Comparison of ENCODE assay signal across 1 cellular context in the genomic region with DNA sequence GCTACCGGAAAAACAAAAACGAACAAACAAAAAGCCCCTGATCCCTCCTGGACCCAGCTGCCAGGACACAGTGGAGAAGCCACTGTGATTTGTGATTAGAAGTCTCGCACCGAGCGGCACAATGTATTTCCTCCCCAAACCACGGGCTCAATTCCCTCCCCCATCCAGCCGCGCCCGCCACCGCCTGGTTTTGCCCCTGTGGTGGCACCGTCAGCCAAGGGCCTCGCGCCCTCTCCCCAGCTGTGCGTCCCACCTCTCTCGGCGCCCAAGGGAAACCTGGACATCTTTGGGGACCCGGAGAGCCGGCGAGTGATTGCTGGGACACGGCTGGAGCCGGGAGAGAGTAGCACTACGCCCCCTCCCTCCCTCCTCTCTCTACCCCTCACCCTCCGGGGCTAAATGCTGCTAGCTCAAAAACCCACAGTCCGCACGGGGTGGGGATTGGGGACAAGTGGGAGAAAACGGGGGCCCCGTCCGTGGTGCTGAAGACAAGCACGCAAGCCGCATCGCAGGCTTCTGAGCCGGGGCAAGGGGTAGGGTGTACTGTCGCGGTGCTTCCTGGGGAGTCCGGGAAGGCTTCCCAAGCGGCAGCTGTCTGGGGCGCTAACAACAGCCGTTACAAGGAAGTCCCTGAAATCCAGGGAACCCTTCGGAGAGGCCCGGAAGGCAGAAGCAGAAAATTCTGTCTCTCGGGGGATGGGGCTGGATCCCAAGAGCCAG.
TF ChIP-seq lines count a peak whose summit lies in the region.

No MANE protein-coding gene starts in this region.

TF ChIP-seq in WTC11, 78 proteins besides CTCF, POLR2A, EP300 and RAD21 (continued from another document):
- TF ChIP-seq, protein P1, sequence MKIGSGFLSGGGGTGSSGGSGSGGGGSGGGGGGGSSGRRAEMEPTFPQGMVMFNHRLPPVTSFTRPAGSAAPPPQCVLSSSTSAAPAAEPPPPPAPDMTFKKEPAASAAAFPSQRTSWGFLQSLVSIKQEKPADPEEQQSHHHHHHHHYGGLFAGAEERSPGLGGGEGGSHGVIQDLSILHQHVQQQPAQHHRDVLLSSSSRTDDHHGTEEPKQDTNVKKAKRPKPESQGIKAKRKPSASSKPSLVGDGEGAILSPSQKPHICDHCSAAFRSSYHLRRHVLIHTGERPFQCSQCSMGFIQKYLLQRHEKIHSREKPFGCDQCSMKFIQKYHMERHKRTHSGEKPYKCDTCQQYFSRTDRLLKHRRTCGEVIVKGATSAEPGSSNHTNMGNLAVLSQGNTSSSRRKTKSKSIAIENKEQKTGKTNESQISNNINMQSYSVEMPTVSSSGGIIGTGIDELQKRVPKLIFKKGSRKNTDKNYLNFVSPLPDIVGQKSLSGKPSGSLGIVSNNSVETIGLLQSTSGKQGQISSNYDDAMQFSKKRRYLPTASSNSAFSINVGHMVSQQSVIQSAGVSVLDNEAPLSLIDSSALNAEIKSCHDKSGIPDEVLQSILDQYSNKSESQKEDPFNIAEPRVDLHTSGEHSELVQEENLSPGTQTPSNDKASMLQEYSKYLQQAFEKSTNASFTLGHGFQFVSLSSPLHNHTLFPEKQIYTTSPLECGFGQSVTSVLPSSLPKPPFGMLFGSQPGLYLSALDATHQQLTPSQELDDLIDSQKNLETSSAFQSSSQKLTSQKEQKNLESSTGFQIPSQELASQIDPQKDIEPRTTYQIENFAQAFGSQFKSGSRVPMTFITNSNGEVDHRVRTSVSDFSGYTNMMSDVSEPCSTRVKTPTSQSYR (CRISPR knock-in tag; IDR thresholded peaks at IDR 0.05) = peak; percentile 27; the same call in 1 of the 2 replicates
- TF ChIP-seq, protein P2, sequence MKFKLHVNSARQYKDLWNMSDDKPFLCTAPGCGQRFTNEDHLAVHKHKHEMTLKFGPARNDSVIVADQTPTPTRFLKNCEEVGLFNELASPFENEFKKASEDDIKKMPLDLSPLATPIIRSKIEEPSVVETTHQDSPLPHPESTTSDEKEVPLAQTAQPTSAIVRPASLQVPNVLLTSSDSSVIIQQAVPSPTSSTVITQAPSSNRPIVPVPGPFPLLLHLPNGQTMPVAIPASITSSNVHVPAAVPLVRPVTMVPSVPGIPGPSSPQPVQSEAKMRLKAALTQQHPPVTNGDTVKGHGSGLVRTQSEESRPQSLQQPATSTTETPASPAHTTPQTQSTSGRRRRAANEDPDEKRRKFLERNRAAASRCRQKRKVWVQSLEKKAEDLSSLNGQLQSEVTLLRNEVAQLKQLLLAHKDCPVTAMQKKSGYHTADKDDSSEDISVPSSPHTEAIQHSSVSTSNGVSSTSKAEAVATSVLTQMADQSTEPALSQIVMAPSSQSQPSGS (CRISPR knock-in tag; IDR thresholded peaks at IDR 0.05; ENCODE audit: borderline replicate concordance, low read depth) = no peak
- TF ChIP-seq, protein P3, sequence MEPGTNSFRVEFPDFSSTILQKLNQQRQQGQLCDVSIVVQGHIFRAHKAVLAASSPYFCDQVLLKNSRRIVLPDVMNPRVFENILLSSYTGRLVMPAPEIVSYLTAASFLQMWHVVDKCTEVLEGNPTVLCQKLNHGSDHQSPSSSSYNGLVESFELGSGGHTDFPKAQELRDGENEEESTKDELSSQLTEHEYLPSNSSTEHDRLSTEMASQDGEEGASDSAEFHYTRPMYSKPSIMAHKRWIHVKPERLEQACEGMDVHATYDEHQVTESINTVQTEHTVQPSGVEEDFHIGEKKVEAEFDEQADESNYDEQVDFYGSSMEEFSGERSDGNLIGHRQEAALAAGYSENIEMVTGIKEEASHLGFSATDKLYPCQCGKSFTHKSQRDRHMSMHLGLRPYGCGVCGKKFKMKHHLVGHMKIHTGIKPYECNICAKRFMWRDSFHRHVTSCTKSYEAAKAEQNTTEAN (CRISPR knock-in tag; IDR thresholded peaks at IDR 0.05) = peak; percentile 29; the same call in 1 of the 2 replicates
